21 cellular contexts compared by ENCODE assay signal in genomic region chr20:35988910-35989463, GRCh38.
"Had no signal": no experiment of that assay in that cellular context is flagged by ENCODE, and none has a peak within 500 bp of the region (broad histone marks: within the 10 kb centered on the region; RNA-seq: fewer than 3 reads in every experiment).

No MANE protein-coding gene starts in this region.

- H3K27me3 ChIP-seq: heart left ventricle, spleen, testis, uterus had no signal

- DNase-seq: activated CD4-positive, alpha-beta memory T cell treated with anti-CD3 and anti-CD28 coated beads for 36 hours; activated CD4-positive, alpha-beta T cell treated with anti-CD3 and anti-CD28 coated beads for 48 hours; activated effector memory CD4-positive, alpha-beta T cell treated with Interleukin-2 at 50 U/mL for 16 hours; activated naive CD4-positive, alpha-beta T cell treated with anti-CD3 and anti-CD28 coated beads, Interleukin-2, amount 10 ng/mL, durations not matched to agents 7 days and 5 days; activated naive CD8-positive, alpha-beta T cell treated with anti-CD3 and anti-CD28 coated beads, Interleukin-2, amount 50 U/mL, for 24 hours; activated T-cell treated with anti-CD3 and anti-CD28 coated beads, Interleukin-2, amount 50 U/mL, for 72 hours; anterior cingulate cortex; caudate nucleus; effector memory CD4-positive, alpha-beta T cell; heart left ventricle; lower lobe of right lung; naive thymus-derived CD4-positive, alpha-beta T cell; posterior cingulate gyrus; spleen; stimulated activated CD4-positive, alpha-beta T cell treated with anti-CD3 and anti-CD28 coated beads, Interleukin-4, amount 100 ng/mL, for 1 hour; stimulated activated naive CD4-positive, alpha-beta T cell; T-helper 17 cell; testis; trophoblast cell; uterus had no signal

- H3K4me3 ChIP-seq: heart left ventricle, lower lobe of right lung, neural progenitor cell, spleen, testis, uterus had no signal

- H3K27ac ChIP-seq: heart left ventricle, lower lobe of right lung, neural progenitor cell, spleen, testis, uterus had no signal
